4 cellular contexts compared by ENCODE assay signal in genomic region chr5:152572812-152573211, GRCh38.
"Had no signal": no experiment of that assay in that cellular context is flagged by ENCODE, and none has a peak within 500 bp of the region (broad histone marks: within the 10 kb centered on the region; RNA-seq: fewer than 3 reads in every experiment).

No MANE protein-coding gene starts in this region.

- H3K27ac ChIP-seq: GM23248 had no signal

- ATAC-seq: GM23338, HCT116 had no signal

- H3K9me3 ChIP-seq: HAP-1 had no signal

- H3K4me1 ChIP-seq: HAP-1 had no signal

- H3K4me3 ChIP-seq: GM23248, GM23338, HAP-1 had no signal

- H3K36me3 ChIP-seq: HAP-1 had no signal
